1 cellular context compared by ENCODE assay signal in genomic region chr3:114178770-114179368, GRCh38.
TF ChIP-seq lines count a peak whose summit lies in the region.

TSS of gene DRD3 (minus strand) at chr3:114179052. CDS start at chr3:114171992, 7,060 bp downstream.

TF ChIP-seq in GM12878, 131 proteins besides CTCF, POLR2A, EP300 and RAD21:
- TF ChIP-seq REST (IDR thresholded peaks at IDR 0.05; ENCODE audit: low read depth, low read length) (peak; percentile 92), ZBED1 (IDR thresholded peaks at IDR 0.05; ENCODE audit: borderline replicate concordance) (no peak), MXI1 (IDR thresholded peaks at IDR 0.05; ENCODE audit: low read depth, low read length) (no peak)
